In genomic region chr3:79019137-79019923, GRCh38 we compare ENCODE assay signal across 8 cellular contexts.
DNase-seq lines count a peak whose midpoint lies in the region; ATAC-seq lines count a peak whose summit lies in the region.

No MANE protein-coding gene starts in this region.

- DNase-seq in ELF-1 (ENCODE audit: low read depth, low spot score) (peak; percentile 89), NCI-H446 (lab: John Stamatoyannopoulos, UW) (peak; percentile 65 to 82), adipocyte (ENCODE audit: low read depth) (peak; percentile 96), Right ventricle myocardium inferior (ENCODE audit: missing footprints) (peak; percentile 86), nucleus accumbens (lab: John Stamatoyannopoulos, UW) (peak in 55 of 56 donors; percentile 32 to 92 (median 81)), T-helper 9 cell (no peak), NAMALWA (ENCODE audit: low spot score) (no peak)

- H3K9me3 ChIP-seq in adipocyte (ENCODE audit: control insufficient read depth, low read length) = no peaks in the 10 kb centered on the region

- peak overlapping the region; percentile 99 for H3K9ac ChIP-seq in adipocyte (ENCODE audit: low read length)

- H3K4me1 ChIP-seq in adipocyte (ENCODE audit: control insufficient read depth, insufficient read depth, low read length) = peaks cover 14% of the 10 kb centered on the region

- H3K27me3 ChIP-seq in adipocyte (replicated peaks; ENCODE audit: control insufficient read depth, insufficient read depth, low read length) = no peaks in the 10 kb centered on the region

- intact Hi-C loops in Right ventricle myocardium inferior (cut with DNase I) = loop anchor here (5.0 kb wide), 1 partner anchor 357 kb away; no protein-coding TSS in a partner anchor

- H3K36me3 ChIP-seq in adipocyte (ENCODE audit: control insufficient read depth, insufficient read depth, low read length, severe bottlenecking) = no peaks in the 10 kb centered on the region

- ATAC-seq in HG02759 (IDR thresholded peaks at IDR 0.05; ENCODE audit: unreplicated experiment) (peak; percentile 60), Right ventricle myocardium inferior (peak; percentile 92)

- H3K4me3 ChIP-seq in adipocyte (ENCODE audit: low read length) = peak overlapping the region; percentile 99

Comparison
In these comparisons a context has a peak if more than half of its experiments do, and no peak if none do; other contexts are left out.
1. DNase-seq: peak in ELF-1 (single experiment), NCI-H446 (2 of 2), adipocyte (single experiment), Right ventricle myocardium inferior (single experiment) and nucleus accumbens (55 of 56); none in T-helper 9 cell (single experiment) and NAMALWA (single experiment).